In the genomic region with DNA sequence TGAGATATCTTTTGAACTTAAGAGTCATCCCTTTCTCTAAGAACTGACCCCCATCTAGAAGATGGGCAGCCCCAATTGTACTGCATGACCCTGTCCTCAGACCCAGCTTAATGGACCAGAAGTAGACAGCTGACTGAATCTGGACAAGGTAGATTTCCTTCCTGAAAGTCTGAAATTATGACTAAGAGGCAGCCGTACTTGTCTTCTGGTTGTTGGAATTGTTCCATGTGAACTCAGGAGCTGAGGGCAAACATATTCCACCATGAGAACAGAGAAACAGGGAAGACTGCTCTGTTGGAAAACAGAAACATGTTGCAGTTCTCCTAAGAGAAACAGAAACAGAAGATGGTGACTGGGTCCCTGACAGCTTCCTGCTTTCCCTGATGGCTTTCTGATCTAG, we compare ENCODE assay signal across 16 cellular contexts. TPM values are rescaled to one million over a fixed set of nuclear protein-coding genes. Genes with fewer than 3 reads are reported as not detected.
DNase-seq lines count a peak whose midpoint lies in the region; ATAC-seq, FAIRE-seq and TF ChIP-seq lines count a peak whose summit lies in the region.
"Had no signal": no experiment of that assay in that cellular context is flagged by ENCODE, and none has a peak within 500 bp of the region (broad histone marks: within the 10 kb centered on the region; RNA-seq: fewer than 3 reads in every experiment).

No MANE protein-coding gene starts in this region.

- intact Hi-C loops in esophagus muscularis mucosa (cut with DNase I): no loop called here

- no peak overlapping the region for H3K9ac ChIP-seq in parathyroid adenoma

- no peak for ATAC-seq in gastroesophageal sphincter

- H2AFZ ChIP-seq in parathyroid adenoma: peak overlapping the region; percentile 43

- no peaks in the 10 kb centered on the region for H3K79me2 ChIP-seq in parathyroid adenoma

- no peak for TF ChIP-seq EP300 in esophagus muscularis mucosa (IDR thresholded peaks at IDR 0.05)
- TF ChIP-seq EP300 in gastroesophageal sphincter (IDR thresholded peaks at IDR 0.05): no peak

- TF ChIP-seq CTCF in esophagus muscularis mucosa (IDR thresholded peaks at IDR 0.05) (no peak), parathyroid adenoma (IDR thresholded peaks at IDR 0.05) (no peak), BE2C (IDR thresholded peaks at IDR 0.05; ENCODE audit: low read depth, low read length) (no peak), gastroesophageal sphincter (IDR thresholded peaks at IDR 0.05) (no peak)

- 64% methylated on average over 1 of the region's 1 CpG for WGBS in esophagus muscularis mucosa
- WGBS in gastroesophageal sphincter (ENCODE audit: low coverage in 1 of 2), 2 donors: 44 to 60% methylated on average over 1 of the region's 1 CpG

- peaks cover 12% of the 10 kb centered on the region for H3K36me3 Mint-ChIP-seq in activated CD4-positive, alpha-beta T cell treated with anti-CD3 and anti-CD28 coated beads, Interleukin-2, amount 10 ng/mL, durations not matched to agents 7 days and 5 days (ENCODE audit: low read depth)

- peak; percentile 84 for FAIRE-seq in RCC 7860 (lab: Jason Lieb, UNC)

- DNase-seq in CD1c-positive myeloid dendritic cell (ENCODE audit: extremely low spot score) (peak; percentile 47), RCC 7860 (ENCODE audit: low spot score) (peak; percentile 68), esophagus muscularis mucosa (ENCODE audit: extremely low spot score) (no peak), BE2C (no peak)
- no peak for DNase-seq in activated CD4-positive, alpha-beta T cell treated with anti-CD3 and anti-CD28 coated beads, Interleukin-2, amount 10 ng/mL, durations not matched to agents 7 days and 5 days
- DNase-seq in activated CD4-positive, alpha-beta T cell treated with anti-CD3 and anti-CD28 coated beads, Interleukin-2, amount 50 U/mL, for 4 hours: no peak
- DNase-seq: activated CD4-positive, alpha-beta T cell treated with anti-CD3 and anti-CD28 coated beads, Interleukin-2, amount 10 ng/mL, durations not matched to agents 24 days and 14 days; activated effector memory CD4-positive, alpha-beta T cell treated with Interleukin-2 at 50 U/mL for 16 hours; cerebellar nuclear complex; NCI-H2029 treated with DMSO at 0.1 percent for 48 hours; NK-92 treated with Interleukin-12 subunit alpha and Interleukin-12 subunit beta, amount 100 ng/mL, for 24 hours had no signal

- H3K27ac Mint-ChIP-seq in activated CD4-positive, alpha-beta T cell treated with anti-CD3 and anti-CD28 coated beads, Interleukin-2, amount 10 ng/mL, durations not matched to agents 7 days and 5 days: no peak overlapping the region
- H3K27ac Mint-ChIP-seq: activated CD4-positive, alpha-beta T cell treated with anti-CD3 and anti-CD28 coated beads, Interleukin-2, amount 10 ng/mL, durations not matched to agents 24 days and 14 days; B cell had no signal

- TF ChIP-seq POLR2A in esophagus muscularis mucosa (IDR thresholded peaks at IDR 0.05; ENCODE audit: low read depth): no peak
- TF ChIP-seq POLR2A in gastroesophageal sphincter (IDR thresholded peaks at IDR 0.05): no peak

- no peak overlapping the region for H3K4me3 Mint-ChIP-seq in activated CD4-positive, alpha-beta T cell treated with anti-CD3 and anti-CD28 coated beads, Interleukin-2, amount 10 ng/mL, durations not matched to agents 7 days and 5 days
- H3K4me3 Mint-ChIP-seq: activated CD4-positive, alpha-beta T cell treated with anti-CD3 and anti-CD28 coated beads, Interleukin-2, amount 10 ng/mL, durations not matched to agents 24 days and 14 days; B cell had no signal

- H3K4me2 ChIP-seq in parathyroid adenoma (ENCODE audit: low read length): no peak overlapping the region

- H3K4me1 Mint-ChIP-seq in activated CD4-positive, alpha-beta T cell treated with anti-CD3 and anti-CD28 coated beads, Interleukin-2, amount 10 ng/mL, durations not matched to agents 7 days and 5 days: peaks cover 29% of the 10 kb centered on the region

- H3K4me3 ChIP-seq in esophagus muscularis mucosa (no peak overlapping the region), parathyroid adenoma (ENCODE audit: low read depth, low read length) (no peak overlapping the region), BE2C (ENCODE audit: low read depth, low read length) (no peak overlapping the region), gastroesophageal sphincter (no peak overlapping the region)

- H3K27me3 ChIP-seq in esophagus muscularis mucosa: no peaks in the 10 kb centered on the region
- H3K27me3 ChIP-seq in parathyroid adenoma (ENCODE audit: control insufficient read depth, insufficient read depth, low read length): no peaks in the 10 kb centered on the region
- H3K27me3 ChIP-seq in BE2C: no peaks in the 10 kb centered on the region
- no peaks in the 10 kb centered on the region for H3K27me3 ChIP-seq in gastroesophageal sphincter

- peaks cover 7% of the 10 kb centered on the region for H3K9me3 Mint-ChIP-seq in activated CD4-positive, alpha-beta T cell treated with anti-CD3 and anti-CD28 coated beads, Interleukin-2, amount 10 ng/mL, durations not matched to agents 7 days and 5 days

- no peaks in the 10 kb centered on the region for H3K9me3 ChIP-seq in esophagus muscularis mucosa
- H3K9me3 ChIP-seq in parathyroid adenoma (ENCODE audit: control insufficient read depth, low read length): no peaks in the 10 kb centered on the region
- H3K9me3 ChIP-seq in BE2C: no peaks in the 10 kb centered on the region
- H3K9me3 ChIP-seq in gastroesophageal sphincter: no peaks in the 10 kb centered on the region

- no peaks in the 10 kb centered on the region for H3K27me3 Mint-ChIP-seq in activated CD4-positive, alpha-beta T cell treated with anti-CD3 and anti-CD28 coated beads, Interleukin-2, amount 10 ng/mL, durations not matched to agents 7 days and 5 days
- H3K27me3 Mint-ChIP-seq: activated CD4-positive, alpha-beta T cell treated with anti-CD3 and anti-CD28 coated beads, Interleukin-2, amount 10 ng/mL, durations not matched to agents 24 days and 14 days; B cell had no signal

- H3K27ac ChIP-seq in esophagus muscularis mucosa (replicated peaks in 1 of 4): peak overlapping the region; percentile 10 to 80 (median 42)
- peak overlapping the region; percentile 92 for H3K27ac ChIP-seq in parathyroid adenoma
- peak overlapping the region in 2 of 4 donors; percentile 42 to 78 for H3K27ac ChIP-seq in gastroesophageal sphincter

- CTCF ChIA-PET in activated CD4-positive, alpha-beta T cell treated with anti-CD3 and anti-CD28 coated beads, Interleukin-2, amount 10 ng/mL, durations not matched to agents 7 days and 5 days (lab: Charles Lee): interaction anchor here (1.5 kb wide), 2 partner anchors 10 to 16 kb away, joined by 4 read pairs; no protein-coding TSS in a partner anchor

- H3K4me1 ChIP-seq in esophagus muscularis mucosa (peaks cover 16 to 43% (median 28%) of the 10 kb centered on the region in 4 donors), parathyroid adenoma (peaks cover 40% of the 10 kb centered on the region), BE2C (peaks cover 44% of the 10 kb centered on the region), gastroesophageal sphincter (peaks cover 0 to 13% (median 5%) of the 10 kb centered on the region in 3 donors)

- POLR2A ChIA-PET in activated CD4-positive, alpha-beta T cell treated with anti-CD3 and anti-CD28 coated beads, Interleukin-2, amount 10 ng/mL, durations not matched to agents 7 days and 5 days (lab: Charles Lee): no interaction called here

- H3K36me3 ChIP-seq in esophagus muscularis mucosa (peaks cover under 1 to 7% (median 4%) of the 10 kb centered on the region in 4 donors), parathyroid adenoma (ENCODE audit: control insufficient read depth, insufficient read depth, low read length) (no peaks in the 10 kb centered on the region), BE2C (0 out of 2 replicates have a peak, but pooled peaks cover under 1% of the 10 kb centered on the region), gastroesophageal sphincter (peaks cover 0 to 3% of the 10 kb centered on the region in 2 donors)

RNA-seq across cellular contexts. Expression of a gene that starts 24.2 kb away (rescaled TPM):
- total RNA-seq in esophagus muscularis mucosa (10 to 100 TPM; 67.9 to 92.6 (median 79.3) TPM), gastroesophageal sphincter (10 to 100 TPM; 19.7 to 98.2 (median 67.6) TPM)
- polyA plus RNA-seq in BE2C (2012; ENCODE audit: insufficient read depth, insufficient read length, low read depth): 48.4 TPM
- 1 to 10 TPM; 1.7 to 2.9 TPM for total RNA-seq in activated CD4-positive, alpha-beta T cell treated with anti-CD3 and anti-CD28 coated beads, Interleukin-2, amount 10 ng/mL, durations not matched to agents 7 days and 5 days

RNA-seq across cellular contexts. Expression of a gene that starts 38.5 kb away (rescaled TPM):
- total RNA-seq in esophagus muscularis mucosa (1 to 10 TPM; 1.5 to 2.9 (median 2.0) TPM), gastroesophageal sphincter (1 to 10 TPM in 3 of 4 donors, under 1 TPM in 1; 0.50 to 1.8 (median 1.4) TPM)
- polyA plus RNA-seq in BE2C (2012; ENCODE audit: insufficient read depth, insufficient read length, low read depth): not detected
- total RNA-seq in activated CD4-positive, alpha-beta T cell treated with anti-CD3 and anti-CD28 coated beads, Interleukin-2, amount 10 ng/mL, durations not matched to agents 7 days and 5 days: not detected
- total RNA-seq: Daoy had no signal
- polyA plus RNA-seq: neural cell had no signal

RNA-seq across cellular contexts. Expression of a gene that starts 41.0 kb away (rescaled TPM):
- total RNA-seq in esophagus muscularis mucosa: 10 to 100 TPM; 36.3 to 76.4 (median 61.6) TPM
- 175 TPM for polyA plus RNA-seq in BE2C (2012; ENCODE audit: insufficient read depth, insufficient read length, low read depth)
- total RNA-seq in gastroesophageal sphincter: 10 to 100 TPM; 31.9 to 84.8 (median 62.7) TPM
- 10 to 100 TPM; 52.7 to 54.5 TPM for total RNA-seq in activated CD4-positive, alpha-beta T cell treated with anti-CD3 and anti-CD28 coated beads, Interleukin-2, amount 10 ng/mL, durations not matched to agents 7 days and 5 days

RNA-seq across cellular contexts. Expression of a gene that starts 56.9 kb away (rescaled TPM):
- total RNA-seq in esophagus muscularis mucosa (10 to 100 TPM; 10.4 to 17.8 (median 14.1) TPM), gastroesophageal sphincter (10 to 100 TPM; 10.2 to 23.1 (median 15.0) TPM)
- polyA plus RNA-seq in BE2C (2012; ENCODE audit: insufficient read depth, insufficient read length, low read depth): 2.7 TPM
- total RNA-seq in activated CD4-positive, alpha-beta T cell treated with anti-CD3 and anti-CD28 coated beads, Interleukin-2, amount 10 ng/mL, durations not matched to agents 7 days and 5 days: 1 to 10 TPM; 1.4 to 1.8 TPM

Comparison
In these comparisons a context has a peak if more than half of its experiments do, and no peak if none do; other contexts are left out.
1. DNase-seq: peak in CD1c-positive myeloid dendritic cell (single experiment) and RCC 7860 (single experiment); none in esophagus muscularis mucosa (single experiment), BE2C (single experiment), activated CD4-positive, alpha-beta T cell treated with anti-CD3 and anti-CD28 coated beads, Interleukin-2, amount 10 ng/mL, durations not matched to agents 7 days and 5 days (single experiment) and activated CD4-positive, alpha-beta T cell treated with anti-CD3 and anti-CD28 coated beads, Interleukin-2, amount 50 U/mL, for 4 hours (0 of 2).
2. RNA of a gene that starts 24.2 kb away (total RNA-seq): 67.9 to 92.6 TPM in esophagus muscularis mucosa and 19.7 to 98.2 TPM in gastroesophageal sphincter; 1.7 to 2.9 TPM in activated CD4-positive, alpha-beta T cell treated with anti-CD3 and anti-CD28 coated beads, Interleukin-2, amount 10 ng/mL, durations not matched to agents 7 days and 5 days; every median in the first group is over 4 times any median in the second.